1 cellular context compared by ENCODE assay signal in genomic region chr14:23321572-23322547, GRCh38.
TF ChIP-seq lines count a peak whose summit lies in the region.

No MANE protein-coding gene starts in this region.

TF ChIP-seq in endothelial cell of umbilical vein, 7 proteins besides CTCF, POLR2A, EP300 and RAD21:
- TF ChIP-seq JUN (IDR thresholded peaks at IDR 0.05; ENCODE audit: borderline replicate concordance, insufficient read depth, insufficient read length, low read depth), result no peak
- no peak for TF ChIP-seq POLR2AphosphoS5 (IDR thresholded peaks at IDR 0.05; ENCODE audit: insufficient read depth, low read depth, low read length)
- no peak for TF ChIP-seq MAX (IDR thresholded peaks at IDR 0.05; ENCODE audit: insufficient read depth, insufficient read length)
- no peak for TF ChIP-seq EZH2 (IDR thresholded peaks at IDR 0.05; ENCODE audit: borderline replicate concordance, low read depth, low read length, severe bottlenecking)
- TF ChIP-seq MYC (IDR thresholded peaks at IDR 0.05; ENCODE audit: low read depth, low read length), result no peak
- no peak for TF ChIP-seq GATA2 (IDR thresholded peaks at IDR 0.05; ENCODE audit: insufficient read depth, insufficient read length, low read depth, low read length)
- TF ChIP-seq FOS (IDR thresholded peaks at IDR 0.05; ENCODE audit: borderline replicate concordance, insufficient read depth, low read length), result no peak
